In genomic region chr3:125102470-125102869, GRCh38 we compare ENCODE assay signal across 31 cellular contexts.
"Had no signal": no experiment of that assay in that cellular context is flagged by ENCODE, and none has a peak within 500 bp of the region (broad histone marks: within the 10 kb centered on the region; RNA-seq: fewer than 3 reads in every experiment).

No MANE protein-coding gene starts in this region.

- H3K27me3 Mint-ChIP-seq: activated naive CD4-positive, alpha-beta T cell treated with anti-CD3 and anti-CD28 coated beads, Interleukin-2, amount 50 U/mL, for 24 hours had no signal

- H3K27ac Mint-ChIP-seq: activated CD4-positive, alpha-beta T cell treated with anti-CD3 and anti-CD28 coated beads for 36 hours; activated CD4-positive, alpha-beta T cell treated with anti-CD3 and anti-CD28 coated beads, Interleukin-2, amount 10 ng/mL, durations not matched to agents 7 days and 5 days; activated CD8-positive, alpha-beta T cell treated with anti-CD3 and anti-CD28 coated beads, Interleukin-2, amount 10 ng/mL, durations not matched to agents 7 days and 5 days; activated naive CD4-positive, alpha-beta T cell treated with anti-CD3 and anti-CD28 coated beads, Interleukin-2, amount 50 U/mL, for 24 hours; activated naive CD8-positive, alpha-beta T cell treated with anti-CD3 and anti-CD28 coated beads, Interleukin-2, amount 10 ng/mL, durations not matched to agents 7 days and 5 days; activated T-cell treated with anti-CD3 and anti-CD28 coated beads, Interleukin-2, amount 50 U/mL, for 24 hours; activated T-helper 2 cell treated with anti-CD3 and anti-CD28 coated beads, Interferon-gamma antibody, Interleukin-2, Interleukin-4, amounts not matched to agents 10 μg/mL and 5 μg/mL and 100 μg/mL, durations not matched to agents 14 hours and 24 hours and 36 hours; WTC11 had no signal

- H3K9me3 Mint-ChIP-seq: activated naive CD4-positive, alpha-beta T cell treated with anti-CD3 and anti-CD28 coated beads, Interleukin-2, amount 50 U/mL, for 24 hours had no signal

- H3K36me3 ChIP-seq: ascending aorta, cardiac muscle cell had no signal

- H3K4me3 ChIP-seq: ascending aorta, cardiac muscle cell had no signal

- H3K27ac ChIP-seq: ascending aorta, cardiac muscle cell, RWPE1 had no signal

- H3K27me3 ChIP-seq: ascending aorta, cardiac muscle cell had no signal

- DNase-seq: activated CD4-positive, alpha-beta T cell treated with anti-CD3 and anti-CD28 coated beads for 36 hours; activated CD4-positive, alpha-beta T cell treated with anti-CD3 and anti-CD28 coated beads, Interleukin-2, amount 10 ng/mL, durations not matched to agents 7 days and 5 days; activated CD4-positive, alpha-beta T cell treated with anti-CD3 and anti-CD28 coated beads, Interleukin-2, amount 50 U/mL, for 48 hours; activated CD8-positive, alpha-beta T cell treated with anti-CD3 and anti-CD28 coated beads, Interleukin-2, amount 10 ng/mL, durations not matched to agents 7 days and 5 days; activated gamma-delta T cell; activated naive CD4-positive, alpha-beta T cell treated with Interleukin-2 at 50 U/mL for 16 hours; activated naive CD8-positive, alpha-beta T cell treated with anti-CD3 and anti-CD28 coated beads, Interleukin-2, amount 10 ng/mL, durations not matched to agents 7 days and 5 days; activated T-cell treated with anti-CD3 and anti-CD28 coated beads, Interleukin-2, amount 50 U/mL, for 24 hours; amygdala; NCI-H1092 treated with DMSO at 0.1 percent for 48 hours; NCI-H1417; NCI-H146; NCI-H187; NCI-H2029 treated with DMSO at 0.1 percent for 48 hours; NCI-H2107; NCI-H2171 treated with DMSO at 0.1 percent for 48 hours; NCI-H2227 treated with DMSO at 0.1 percent for 48 hours; NCI-H446; NCI-H524; SIG-M5 had no signal

- H3K4me3 Mint-ChIP-seq: activated CD4-positive, alpha-beta T cell treated with anti-CD3 and anti-CD28 coated beads for 36 hours; activated CD4-positive, alpha-beta T cell treated with anti-CD3 and anti-CD28 coated beads, Interleukin-2, amount 10 ng/mL, durations not matched to agents 7 days and 5 days; activated CD8-positive, alpha-beta T cell treated with anti-CD3 and anti-CD28 coated beads, Interleukin-2, amount 10 ng/mL, durations not matched to agents 7 days and 5 days; activated naive CD4-positive, alpha-beta T cell treated with anti-CD3 and anti-CD28 coated beads, Interleukin-2, amount 50 U/mL, for 24 hours; activated naive CD8-positive, alpha-beta T cell treated with anti-CD3 and anti-CD28 coated beads, Interleukin-2, amount 10 ng/mL, durations not matched to agents 7 days and 5 days; activated T-cell treated with anti-CD3 and anti-CD28 coated beads, Interleukin-2, amount 50 U/mL, for 24 hours; central memory CD8-positive, alpha-beta T cell; WTC11 had no signal

- ATAC-seq: activated CD4-positive, alpha-beta T cell treated with anti-CD3 and anti-CD28 coated beads for 36 hours; activated CD4-positive, CD25-positive, alpha-beta regulatory T cell treated with anti-CD3 and anti-CD28 coated beads, Interleukin-2, amount 50 U/mL, for 24 hours; activated CD8-positive, alpha-beta T cell treated with anti-CD3 and anti-CD28 coated beads, Interleukin-2, amount 10 ng/mL, durations not matched to agents 7 days and 5 days; Right ventricle myocardium inferior; WTC11 had no signal

- FAIRE-seq: RCC 7860, TTC549 had no signal

- H3K4me1 Mint-ChIP-seq: activated CD4-positive, alpha-beta T cell treated with anti-CD3 and anti-CD28 coated beads for 36 hours; activated naive CD4-positive, alpha-beta T cell treated with anti-CD3 and anti-CD28 coated beads, Interleukin-2, amount 50 U/mL, for 24 hours; central memory CD8-positive, alpha-beta T cell had no signal
